9 cellular contexts compared by ENCODE assay signal in genomic region chr19:18205180-18205915, GRCh38. TPM values are rescaled to one million over a fixed set of nuclear protein-coding genes. Genes with fewer than 3 reads are reported as not detected.
DNase-seq lines count a peak whose midpoint lies in the region; ATAC-seq, FAIRE-seq and TF ChIP-seq lines count a peak whose summit lies in the region.
"Had no signal": no experiment of that assay in that cellular context is flagged by ENCODE, and none has a peak within 500 bp of the region (broad histone marks: within the 10 kb centered on the region; RNA-seq: fewer than 3 reads in every experiment).

No MANE protein-coding gene starts in this region.

- BruUV-seq in endothelial cell of umbilical vein (replicated peaks; lab: Mats Ljungman, UMichigan) = no TSS peak

- peak overlapping the region; percentile 88 for H3K27ac ChIP-seq in endothelial cell of umbilical vein (ENCODE audit: insufficient read depth, low read depth, low read length)
- peak overlapping the region; percentile 98 for H3K27ac ChIP-seq in mesenchymal stem cell (ENCODE audit: low read length, poor library complexity, severe bottlenecking)

- no peaks in the 10 kb centered on the region for H3K79me2 ChIP-seq in endothelial cell of umbilical vein (ENCODE audit: control insufficient read depth, insufficient read depth, low read length)

- peak overlapping the region; percentile 93 for H4K91ac ChIP-seq in mesenchymal stem cell (ENCODE audit: low read length)

- intact Hi-C loops in endothelial cell of umbilical vein (cut with micrococcal nuclease) = loop anchor here (2.0 kb wide), 1 partner anchor 53 kb away; the partner anchor contains the start of gene PIK3R2

- H3K27me3 ChIP-seq in endothelial cell of umbilical vein (ENCODE audit: control insufficient read depth in 2 of 2, insufficient read depth in 2 of 2, low read length in 2 of 2) (peaks cover 0 to 2% of the 10 kb centered on the region in 2 experiments), mesenchymal stem cell (ENCODE audit: control insufficient read depth in 1 of 2, insufficient read depth in 1 of 2, low read length in 2 of 2) (peaks cover 0 to 6% of the 10 kb centered on the region in 2 experiments)

- H3K9ac ChIP-seq in endothelial cell of umbilical vein (replicated peaks; ENCODE audit: extremely low read depth, insufficient read depth, low read length) (peak overlapping the region; percentile 80), mesenchymal stem cell (ENCODE audit: low read length) (peak overlapping the region; percentile 96)

- POLR2A ChIA-PET in endothelial cell of umbilical vein (lab: Charles Lee) = interaction anchor here (0.8 kb wide), 1 partner anchor 76 kb away, joined by 4 read pairs; the partner anchor contains the start of gene JUND

- H3K4me2 ChIP-seq in endothelial cell of umbilical vein (ENCODE audit: insufficient read depth, low read length) = peak overlapping the region; percentile 87
- H3K4me2 ChIP-seq in mesenchymal stem cell (ENCODE audit: low read length, poor library complexity, severe bottlenecking) = peak overlapping the region; percentile 94

- peak overlapping the region; percentile 97 for H2BK120ac ChIP-seq in mesenchymal stem cell (ENCODE audit: low read depth, low read length)

- WGBS in mesenchymal stem cell = 27% methylated on average over 25 of the region's 36 CpGs

- H3K4me1 ChIP-seq in endothelial cell of umbilical vein (ENCODE audit: control insufficient read depth, extremely low read depth, insufficient read depth, low read length) = peaks cover 10% of the 10 kb centered on the region
- H3K4me1 ChIP-seq in mesenchymal stem cell (ENCODE audit: control insufficient read depth, insufficient read depth, low read depth, low read length) = peaks cover 15% of the 10 kb centered on the region

- H3K4me3 ChIP-seq in endothelial cell of umbilical vein (replicated peaks in 1 of 3; ENCODE audit: insufficient read depth in 1 of 3, low read depth in 1 of 3, low read length in 3 of 3) (peak overlapping the region; percentile 38 to 81 (median 75)), mesenchymal stem cell (ENCODE audit: insufficient read depth in 1 of 2, low read depth in 1 of 2, low read length in 2 of 2) (peak overlapping the region; percentile 59 to 87)

- peak overlapping the region; percentile 91 to 94 for H3K4ac ChIP-seq in mesenchymal stem cell (ENCODE audit: low read depth in 1 of 2, low read length in 2 of 2)

- H4K8ac ChIP-seq in mesenchymal stem cell (ENCODE audit: low read length) = peak overlapping the region; percentile 96

- H2AFZ ChIP-seq in endothelial cell of umbilical vein (ENCODE audit: low read depth, low read length) = peak overlapping the region; percentile 78
- H2AFZ ChIP-seq in mesenchymal stem cell (ENCODE audit: low read depth, low read length) = no peak overlapping the region

- no peak for TF ChIP-seq CTCF in endothelial cell of umbilical vein (IDR thresholded peaks at IDR 0.05; ENCODE audit: extremely low read depth in 1 of 2, insufficient read depth in 1 of 2, low read depth in 1 of 2, low read length in 2 of 2)

- H2BK15ac ChIP-seq in mesenchymal stem cell (ENCODE audit: low read depth, poor library complexity, severe bottlenecking) = peak overlapping the region; percentile 86

- no peaks in the 10 kb centered on the region for H4K20me1 ChIP-seq in endothelial cell of umbilical vein (replicated peaks; ENCODE audit: control insufficient read depth, extremely low read depth, insufficient read depth, low read length)

- peaks cover 11% of the 10 kb centered on the region for H3K79me1 ChIP-seq in mesenchymal stem cell (replicated peaks; ENCODE audit: low read length, poor library complexity, severe bottlenecking)

- DNase-seq in DMS153 (lab: John Stamatoyannopoulos, UW) = peak; percentile 50
- no peak for DNase-seq in DMS153 treated with DMSO at 0.1 percent for 48 hours (lab: John Stamatoyannopoulos, UW; ENCODE audit: unreplicated experiment)
- peak; percentile 62 for DNase-seq in NCI-H510A (lab: John Stamatoyannopoulos, UW)
- peak; percentile 79 for DNase-seq in activated CD8-positive, alpha-beta memory T cell treated with anti-CD3 and anti-CD28 coated beads, Interleukin-2, amount 50 U/mL, for 48 hours
- DNase-seq in endothelial cell of umbilical vein (ENCODE audit: low read depth, low spot score) = peak; percentile 72
- DNase-seq in mesenchymal stem cell = peak; percentile 91
- DNase-seq in stimulated activated naive CD4-positive, alpha-beta T cell treated with Interleukin-2 at 50 U/mL for 16 hours (lab: John Stamatoyannopoulos, UW) = peak; percentile 46

- no peak overlapping the region for H2AK5ac ChIP-seq in mesenchymal stem cell (ENCODE audit: low read length, severe bottlenecking)

- H3K36me3 ChIP-seq in endothelial cell of umbilical vein (ENCODE audit: control insufficient read depth in 2 of 2, extremely low read depth in 1 of 2, insufficient read depth in 2 of 2, low read length in 2 of 2) (no peaks in the 10 kb centered on the region), mesenchymal stem cell (ENCODE audit: control insufficient read depth in 1 of 2, insufficient read depth in 2 of 2, low read depth in 1 of 2, low read length in 2 of 2) (peaks cover 8 to 10% of the 10 kb centered on the region in 2 experiments)

- CTCF ChIA-PET in endothelial cell of umbilical vein (lab: Charles Lee) = interaction anchor here (0.6 to 3.9 kb wide), 11 partner anchors 11 to 205 kb away, joined by 3 to 45 read pairs (median 4); partner anchors contain the start of genes MPV17L2 and PIK3R2

- H3K14ac ChIP-seq in mesenchymal stem cell (ENCODE audit: low read length in 2 of 2) = peak overlapping the region in 1 of 2 experiments; percentile 62

- TF ChIP-seq POLR2A in endothelial cell of umbilical vein (IDR thresholded peaks at IDR 0.05; ENCODE audit: low read depth, low read length) = no peak

- H3K18ac ChIP-seq in mesenchymal stem cell (ENCODE audit: low read depth in 1 of 2, low read length in 2 of 2) = peak overlapping the region; percentile 81 to 98

- H3K9me3 ChIP-seq in endothelial cell of umbilical vein (replicated peaks; ENCODE audit: control insufficient read depth, insufficient read depth, low read length) (no peaks in the 10 kb centered on the region), mesenchymal stem cell (ENCODE audit: control insufficient read depth, low read length) (no peaks in the 10 kb centered on the region)

- dilution Hi-C loops in endothelial cell of umbilical vein (cut with MboI; ENCODE audit: extremely low pct_ligation_motif_present, low sequenced_read_pairs) = no loop called here

- FAIRE-seq in endothelial cell of umbilical vein (lab: Jason Lieb, UNC) = peak; percentile 67
- FAIRE-seq: A204.1 had no signal

- no peak for ATAC-seq in HG03280 (IDR thresholded peaks at IDR 0.05; ENCODE audit: unreplicated experiment)

- no peaks in the 10 kb centered on the region for H3K9me1 ChIP-seq in endothelial cell of umbilical vein (replicated peaks; ENCODE audit: control insufficient read depth, extremely low read depth, insufficient read depth, low read length)

- peak overlapping the region in 1 of 2 experiments; percentile 90 for H2BK12ac ChIP-seq in mesenchymal stem cell (ENCODE audit: low read length in 2 of 2)

- H2BK5ac ChIP-seq in mesenchymal stem cell (ENCODE audit: low read depth, low read length, poor library complexity, severe bottlenecking) = peak overlapping the region; percentile 61

- H3K23ac ChIP-seq in mesenchymal stem cell (ENCODE audit: low read length in 2 of 2) = no peak overlapping the region

RNA-seq across cellular contexts. Expression of gene RAB3A, which starts 1.5 kb away (rescaled TPM):
- total RNA-seq in endothelial cell of umbilical vein = 0.88 and 1.9 TPM in 2 replicates
- polyA plus RNA-seq in endothelial cell of umbilical vein = 0.86 and 0.90 TPM in 2 replicates
- 0.74 and 1.0 TPM in 2 replicates for polyA plus RNA-seq in endothelial cell of umbilical vein (2011; cell fraction: cytosol; rRNA removed)
- polyA plus RNA-seq in endothelial cell of umbilical vein (2011; cell fraction: nucleus; rRNA removed) = 0.50 and 0.71 TPM in 2 replicates
- 1.1 and 2.1 TPM in 2 replicates for polyA plus RNA-seq in endothelial cell of umbilical vein (2012)
- 0.34 and 6.7 TPM in 2 replicates for polyA minus RNA-seq in endothelial cell of umbilical vein
- 1.9 TPM for polyA minus RNA-seq in endothelial cell of umbilical vein (2011; cell fraction: cytosol; rRNA and poly(A)+ RNA removed)
- polyA minus RNA-seq in endothelial cell of umbilical vein (2011; cell fraction: nucleus; rRNA and poly(A)+ RNA removed) = 0.63 TPM in 2 replicates
- polyA plus RNA-seq in mesenchymal stem cell (2013, experiment 1 of 2) = 5.6 TPM
- 5.8 TPM for polyA plus RNA-seq in mesenchymal stem cell (2013, experiment 2 of 2)

RNA-seq across cellular contexts. Expression of gene MPV17L2, which starts 12.3 kb away (rescaled TPM):
- 13.8 and 16.1 TPM in 2 replicates for total RNA-seq in endothelial cell of umbilical vein
- polyA plus RNA-seq in endothelial cell of umbilical vein = 27.6 and 38.4 TPM in 2 replicates
- polyA plus RNA-seq in endothelial cell of umbilical vein (2011; cell fraction: cytosol; rRNA removed) = 20.1 and 23.8 TPM in 2 replicates
- 5.5 and 6.3 TPM in 2 replicates for polyA plus RNA-seq in endothelial cell of umbilical vein (2011; cell fraction: nucleus; rRNA removed)
- polyA plus RNA-seq in endothelial cell of umbilical vein (2012) = 17.1 and 19.8 TPM in 2 replicates
- polyA minus RNA-seq in endothelial cell of umbilical vein = 19.3 and 22.4 TPM in 2 replicates
- polyA minus RNA-seq in endothelial cell of umbilical vein (2011; cell fraction: cytosol; rRNA and poly(A)+ RNA removed) = 16.1 TPM
- polyA minus RNA-seq in endothelial cell of umbilical vein (2011; cell fraction: nucleus; rRNA and poly(A)+ RNA removed) = 3.3 and 3.4 TPM in 2 replicates
- polyA plus RNA-seq in mesenchymal stem cell (2013, experiment 1 of 2) = 19.7 TPM
- 20.2 TPM for polyA plus RNA-seq in mesenchymal stem cell (2013, experiment 2 of 2)

RNA-seq across cellular contexts. Expression of gene PDE4C, which starts 20.9 kb away (rescaled TPM):
- total RNA-seq in endothelial cell of umbilical vein = 0.76 and 0.97 TPM in 2 replicates
- polyA plus RNA-seq in endothelial cell of umbilical vein = 0.13 and 0.29 TPM in 2 replicates
- 0.06 and 0.07 TPM in 2 replicates for polyA plus RNA-seq in endothelial cell of umbilical vein (2011; cell fraction: cytosol; rRNA removed)
- polyA plus RNA-seq in endothelial cell of umbilical vein (2011; cell fraction: nucleus; rRNA removed) = 2.3 and 3.8 TPM in 2 replicates
- polyA plus RNA-seq in endothelial cell of umbilical vein (2012) = 0.30 TPM in 1 of 2 replicates, not detected in the other
- 0.06 and 0.19 TPM in 2 replicates for polyA minus RNA-seq in endothelial cell of umbilical vein
- polyA minus RNA-seq in endothelial cell of umbilical vein (2011; cell fraction: cytosol; rRNA and poly(A)+ RNA removed) = not detected
- 0.77 and 1.8 TPM in 2 replicates for polyA minus RNA-seq in endothelial cell of umbilical vein (2011; cell fraction: nucleus; rRNA and poly(A)+ RNA removed)
- 0.04 TPM for polyA plus RNA-seq in mesenchymal stem cell (2013, experiment 1 of 2)
- not detected for polyA plus RNA-seq in mesenchymal stem cell (2013, experiment 2 of 2)

RNA-seq across cellular contexts. Expression of gene IFI30, which starts 31.7 kb away (rescaled TPM):
- 0.74 and 1.1 TPM in 2 replicates for total RNA-seq in endothelial cell of umbilical vein
- polyA plus RNA-seq in endothelial cell of umbilical vein = 1.6 and 2.1 TPM in 2 replicates
- 1.1 and 1.6 TPM in 2 replicates for polyA plus RNA-seq in endothelial cell of umbilical vein (2011; cell fraction: cytosol; rRNA removed)
- polyA plus RNA-seq in endothelial cell of umbilical vein (2011; cell fraction: nucleus; rRNA removed) = 1.2 TPM in 1 of 2 replicates, not detected in the other
- polyA plus RNA-seq in endothelial cell of umbilical vein (2012) = 0.38 and 0.96 TPM in 2 replicates
- 0.45 TPM in 1 of 2 replicates, not detected in the other for polyA minus RNA-seq in endothelial cell of umbilical vein
- polyA minus RNA-seq in endothelial cell of umbilical vein (2011; cell fraction: cytosol; rRNA and poly(A)+ RNA removed) = 135 TPM
- not detected in 2 replicates for polyA minus RNA-seq in endothelial cell of umbilical vein (2011; cell fraction: nucleus; rRNA and poly(A)+ RNA removed)
- polyA plus RNA-seq in mesenchymal stem cell (2013, experiment 1 of 2) = 28.4 TPM
- 27.7 TPM for polyA plus RNA-seq in mesenchymal stem cell (2013, experiment 2 of 2)

RNA-seq across cellular contexts. Expression of gene PIK3R2, which starts 52.4 kb away (rescaled TPM):
- 14.4 and 15.2 TPM in 2 replicates for total RNA-seq in endothelial cell of umbilical vein
- 7.5 and 8.1 TPM in 2 replicates for polyA plus RNA-seq in endothelial cell of umbilical vein
- polyA plus RNA-seq in endothelial cell of umbilical vein (2011; cell fraction: cytosol; rRNA removed) = 4.4 and 5.8 TPM in 2 replicates
- polyA plus RNA-seq in endothelial cell of umbilical vein (2011; cell fraction: nucleus; rRNA removed) = 13.3 and 13.5 TPM in 2 replicates
- polyA plus RNA-seq in endothelial cell of umbilical vein (2012) = 7.9 and 10.4 TPM in 2 replicates
- polyA minus RNA-seq in endothelial cell of umbilical vein = 3.2 TPM in 1 of 2 replicates, not detected in the other
- 17.9 TPM for polyA minus RNA-seq in endothelial cell of umbilical vein (2011; cell fraction: cytosol; rRNA and poly(A)+ RNA removed)
- 5.6 and 6.2 TPM in 2 replicates for polyA minus RNA-seq in endothelial cell of umbilical vein (2011; cell fraction: nucleus; rRNA and poly(A)+ RNA removed)
- 83.2 TPM for polyA plus RNA-seq in mesenchymal stem cell (2013, experiment 1 of 2)
- polyA plus RNA-seq in mesenchymal stem cell (2013, experiment 2 of 2) = 80.2 TPM
